25 cellular contexts compared by ENCODE assay signal in the genomic region with DNA sequence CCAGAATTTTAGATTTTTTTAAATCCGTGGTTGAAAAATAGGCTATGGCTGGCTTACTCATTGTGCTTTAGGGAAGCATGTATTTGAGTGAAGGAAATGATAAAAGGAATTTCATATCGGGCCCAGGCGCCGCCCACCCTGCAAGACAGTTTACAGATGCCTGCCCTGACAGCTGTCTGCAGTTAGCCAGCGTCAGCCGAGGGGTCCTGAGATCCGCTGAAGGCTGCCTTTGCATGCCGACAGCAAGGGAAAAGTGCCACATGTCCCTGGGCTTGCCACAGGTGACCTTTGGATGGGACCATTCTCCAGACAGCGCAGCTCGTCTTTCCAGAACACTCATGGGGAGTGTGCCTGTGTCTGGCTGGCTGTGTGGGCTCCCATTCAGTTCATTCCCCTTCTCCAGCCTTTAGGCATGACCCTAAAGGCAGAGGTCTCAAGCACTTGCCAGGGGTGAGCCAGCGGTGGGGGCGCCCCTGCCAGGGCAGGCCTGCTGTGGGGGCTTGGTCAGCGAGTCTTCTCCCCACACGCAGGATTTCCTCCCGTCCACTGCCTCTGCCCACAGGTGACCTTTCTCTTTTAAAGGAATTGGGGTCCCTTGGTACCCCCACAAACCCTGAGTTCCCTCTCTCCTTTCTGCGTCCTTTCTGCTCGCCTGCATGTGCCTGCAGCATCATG. TPM values are rescaled to one million over a fixed set of nuclear protein-coding genes. Genes with fewer than 3 reads are reported as not detected.
A peak's percentile ranks its signal among the peaks of the same experiment; 100 is the strongest.
DNase-seq lines count a peak whose midpoint lies in the region; ATAC-seq and TF ChIP-seq lines count a peak whose summit lies in the region.
"Had no signal": no experiment of that assay in that cellular context is flagged by ENCODE, and none has a peak within 500 bp of the region (broad histone marks: within the 10 kb centered on the region; RNA-seq: fewer than 3 reads in every experiment).

No MANE protein-coding gene starts in this region.

- H3K36me3 Mint-ChIP-seq in WTC11: no peaks in the 10 kb centered on the region
- H3K36me3 Mint-ChIP-seq in activated naive CD8-positive, alpha-beta T cell treated with anti-CD3 and anti-CD28 coated beads, Interleukin-2, amount 50 U/mL, for 24 hours (ENCODE audit: low read depth): peaks cover 26% of the 10 kb centered on the region

- POLR2A ChIA-PET in WTC11 (lab: Charles Lee): no interaction called here

- no peaks in the 10 kb centered on the region for H3K9me3 ChIP-seq in left ventricle myocardium inferior (replicated peaks)

- H3K27ac Mint-ChIP-seq in WTC11: peak overlapping the region; percentile 36; the same call in 1 of the 2 replicates
- no peak overlapping the region for H3K27ac Mint-ChIP-seq in activated naive CD8-positive, alpha-beta T cell treated with anti-CD3 and anti-CD28 coated beads, Interleukin-2, amount 50 U/mL, for 24 hours

- peaks cover 5% of the 10 kb centered on the region for H3K9me3 Mint-ChIP-seq in WTC11
- peaks cover 2% of the 10 kb centered on the region for H3K9me3 Mint-ChIP-seq in activated naive CD8-positive, alpha-beta T cell treated with anti-CD3 and anti-CD28 coated beads, Interleukin-2, amount 50 U/mL, for 24 hours
- H3K9me3 Mint-ChIP-seq: CD8-positive, alpha-beta memory T cell; IgD-negative memory B cell had no signal

- peaks cover 6% of the 10 kb centered on the region for H3K4me1 ChIP-seq in left ventricle myocardium inferior

- TF ChIP-seq CTCF in left ventricle myocardium inferior (IDR thresholded peaks at IDR 0.05; ENCODE audit: borderline replicate concordance): no peak
- no peak for TF ChIP-seq CTCF in WTC11 (IDR thresholded peaks at IDR 0.05)

- no peak overlapping the region for H3K4me3 Mint-ChIP-seq in WTC11
- no peak overlapping the region for H3K4me3 Mint-ChIP-seq in activated naive CD8-positive, alpha-beta T cell treated with anti-CD3 and anti-CD28 coated beads, Interleukin-2, amount 50 U/mL, for 24 hours
- H3K4me3 Mint-ChIP-seq: CD14-positive monocyte; CD8-positive, alpha-beta memory T cell; IgD-negative memory B cell had no signal

- H3K27me3 Mint-ChIP-seq in WTC11 (ENCODE audit: low read depth): no peaks in the 10 kb centered on the region
- H3K27me3 Mint-ChIP-seq in activated naive CD8-positive, alpha-beta T cell treated with anti-CD3 and anti-CD28 coated beads, Interleukin-2, amount 50 U/mL, for 24 hours: no peaks in the 10 kb centered on the region
- H3K27me3 Mint-ChIP-seq: CD8-positive, alpha-beta memory T cell; IgD-negative memory B cell had no signal

- H3K4me3 ChIP-seq in left ventricle myocardium inferior: no peak overlapping the region
- H3K4me3 ChIP-seq: GM12878, SK-N-MC had no signal

- no peak overlapping the region for H3K27ac ChIP-seq in left ventricle myocardium inferior (replicated peaks)
- H3K27ac ChIP-seq: HL-60, KMS-11, SK-N-MC had no signal

- intact Hi-C loops in Right ventricle myocardium inferior (cut with DNase I): no loop called here
- intact Hi-C loops in left ventricle myocardium inferior (cut with micrococcal nuclease): no loop called here

- H3K27me3 ChIP-seq in left ventricle myocardium inferior (ENCODE audit: low read depth): no peaks in the 10 kb centered on the region

- ATAC-seq in Right ventricle myocardium inferior: no peak
- no peak for ATAC-seq in WTC11
- peak; percentile 8 for ATAC-seq in left lobe of liver
- ATAC-seq in activated naive CD8-positive, alpha-beta T cell treated with anti-CD3 and anti-CD28 coated beads, Interleukin-2, amount 50 U/mL, for 24 hours: no peak
- ATAC-seq in HG03520 (IDR thresholded peaks at IDR 0.05; ENCODE audit: unreplicated experiment): no peak
- ATAC-seq: GM12878, HCT116, Panc1 had no signal

- CTCF ChIA-PET in WTC11 (lab: Charles Lee): interaction anchor here (0.6 to 2.8 kb wide), 2 partner anchors 9 to 237 kb away, joined by 3 to 9 read pairs; no protein-coding TSS in a partner anchor

- H3K4me1 Mint-ChIP-seq in WTC11: no peaks in the 10 kb centered on the region
- H3K4me1 Mint-ChIP-seq in activated naive CD8-positive, alpha-beta T cell treated with anti-CD3 and anti-CD28 coated beads, Interleukin-2, amount 50 U/mL, for 24 hours: peaks cover 16% of the 10 kb centered on the region
- H3K4me1 Mint-ChIP-seq: CD14-positive monocyte had no signal

- peaks cover 33% of the 10 kb centered on the region for H3K36me3 ChIP-seq in left ventricle myocardium inferior

- DNase-seq in Right ventricle myocardium inferior (ENCODE audit: missing footprints) (peak; percentile 11), left ventricle myocardium inferior (no peak), WTC11 (ENCODE audit: low spot score) (no peak), left lobe of liver (ENCODE audit: low spot score) (no peak), activated gamma-delta T cell (lab: John Stamatoyannopoulos, UW) (no peak)
- DNase-seq in activated naive CD8-positive, alpha-beta T cell treated with anti-CD3 and anti-CD28 coated beads, Interleukin-2, amount 50 U/mL, for 24 hours: no peak
- DNase-seq: CD8-positive, alpha-beta memory T cell; DMS 273 treated with DMSO at 0.1 percent for 48 hours; DMS79; EL; GDM1; MM.1S; NCI-H2081; NCI-H2227 treated with DMSO at 0.1 percent for 48 hours; NCI-H69; SHP77 treated with DMSO at 0.1 percent for 48 hours had no signal

TF ChIP-seq in WTC11, 78 proteins besides CTCF, POLR2A, EP300 and RAD21 (continues in another document):
- no peak for TF ChIP-seq JAZF1 (CRISPR knock-in tag; IDR thresholded peaks at IDR 0.05)
- TF ChIP-seq ETV6 (CRISPR knock-in tag; IDR thresholded peaks at IDR 0.05): no peak
- no peak for TF ChIP-seq FOXP1 (CRISPR knock-in tag; IDR thresholded peaks at IDR 0.05; ENCODE audit: borderline replicate concordance)
- TF ChIP-seq, protein P1, sequence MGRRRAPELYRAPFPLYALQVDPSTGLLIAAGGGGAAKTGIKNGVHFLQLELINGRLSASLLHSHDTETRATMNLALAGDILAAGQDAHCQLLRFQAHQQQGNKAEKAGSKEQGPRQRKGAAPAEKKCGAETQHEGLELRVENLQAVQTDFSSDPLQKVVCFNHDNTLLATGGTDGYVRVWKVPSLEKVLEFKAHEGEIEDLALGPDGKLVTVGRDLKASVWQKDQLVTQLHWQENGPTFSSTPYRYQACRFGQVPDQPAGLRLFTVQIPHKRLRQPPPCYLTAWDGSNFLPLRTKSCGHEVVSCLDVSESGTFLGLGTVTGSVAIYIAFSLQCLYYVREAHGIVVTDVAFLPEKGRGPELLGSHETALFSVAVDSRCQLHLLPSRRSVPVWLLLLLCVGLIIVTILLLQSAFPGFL (CRISPR knock-in tag; IDR thresholded peaks at IDR 0.05; ENCODE audit: borderline replicate concordance): no peak
- TF ChIP-seq CBFB (CRISPR knock-in tag; IDR thresholded peaks at IDR 0.05; ENCODE audit: low read depth): no peak
- TF ChIP-seq ZNF232 (CRISPR knock-in tag; IDR thresholded peaks at IDR 0.05): no peak
- no peak for TF ChIP-seq FOXK1 (CRISPR knock-in tag; IDR thresholded peaks at IDR 0.05)
- TF ChIP-seq, protein P2, sequence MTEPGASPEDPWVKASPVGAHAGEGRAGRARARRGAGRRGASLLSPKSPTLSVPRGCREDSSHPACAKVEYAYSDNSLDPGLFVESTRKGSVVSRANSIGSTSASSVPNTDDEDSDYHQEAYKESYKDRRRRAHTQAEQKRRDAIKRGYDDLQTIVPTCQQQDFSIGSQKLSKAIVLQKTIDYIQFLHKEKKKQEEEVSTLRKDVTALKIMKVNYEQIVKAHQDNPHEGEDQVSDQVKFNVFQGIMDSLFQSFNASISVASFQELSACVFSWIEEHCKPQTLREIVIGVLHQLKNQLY (CRISPR knock-in tag; IDR thresholded peaks at IDR 0.05): no peak
- no peak for TF ChIP-seq MYBL2 (CRISPR knock-in tag; IDR thresholded peaks at IDR 0.05)
- TF ChIP-seq, protein P3, sequence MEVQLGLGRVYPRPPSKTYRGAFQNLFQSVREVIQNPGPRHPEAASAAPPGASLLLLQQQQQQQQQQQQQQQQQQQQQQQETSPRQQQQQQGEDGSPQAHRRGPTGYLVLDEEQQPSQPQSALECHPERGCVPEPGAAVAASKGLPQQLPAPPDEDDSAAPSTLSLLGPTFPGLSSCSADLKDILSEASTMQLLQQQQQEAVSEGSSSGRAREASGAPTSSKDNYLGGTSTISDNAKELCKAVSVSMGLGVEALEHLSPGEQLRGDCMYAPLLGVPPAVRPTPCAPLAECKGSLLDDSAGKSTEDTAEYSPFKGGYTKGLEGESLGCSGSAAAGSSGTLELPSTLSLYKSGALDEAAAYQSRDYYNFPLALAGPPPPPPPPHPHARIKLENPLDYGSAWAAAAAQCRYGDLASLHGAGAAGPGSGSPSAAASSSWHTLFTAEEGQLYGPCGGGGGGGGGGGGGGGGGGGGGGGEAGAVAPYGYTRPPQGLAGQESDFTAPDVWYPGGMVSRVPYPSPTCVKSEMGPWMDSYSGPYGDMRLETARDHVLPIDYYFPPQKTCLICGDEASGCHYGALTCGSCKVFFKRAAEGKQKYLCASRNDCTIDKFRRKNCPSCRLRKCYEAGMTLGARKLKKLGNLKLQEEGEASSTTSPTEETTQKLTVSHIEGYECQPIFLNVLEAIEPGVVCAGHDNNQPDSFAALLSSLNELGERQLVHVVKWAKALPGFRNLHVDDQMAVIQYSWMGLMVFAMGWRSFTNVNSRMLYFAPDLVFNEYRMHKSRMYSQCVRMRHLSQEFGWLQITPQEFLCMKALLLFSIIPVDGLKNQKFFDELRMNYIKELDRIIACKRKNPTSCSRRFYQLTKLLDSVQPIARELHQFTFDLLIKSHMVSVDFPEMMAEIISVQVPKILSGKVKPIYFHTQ (CRISPR knock-in tag; IDR thresholded peaks at IDR 0.05): no peak
- TF ChIP-seq KAT7 (CRISPR knock-in tag; IDR thresholded peaks at IDR 0.05; ENCODE audit: borderline replicate concordance): no peak
- TF ChIP-seq RELA (CRISPR knock-in tag; IDR thresholded peaks at IDR 0.05; ENCODE audit: borderline replicate concordance): no peak
- TF ChIP-seq, protein P4, sequence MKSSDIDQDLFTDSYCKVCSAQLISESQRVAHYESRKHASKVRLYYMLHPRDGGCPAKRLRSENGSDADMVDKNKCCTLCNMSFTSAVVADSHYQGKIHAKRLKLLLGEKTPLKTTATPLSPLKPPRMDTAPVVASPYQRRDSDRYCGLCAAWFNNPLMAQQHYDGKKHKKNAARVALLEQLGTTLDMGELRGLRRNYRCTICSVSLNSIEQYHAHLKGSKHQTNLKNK (CRISPR knock-in tag; IDR thresholded peaks at IDR 0.05): no peak
- no peak for TF ChIP-seq ZNF317 (CRISPR knock-in tag; IDR thresholded peaks at IDR 0.05; ENCODE audit: borderline replicate concordance, low read depth)
- TF ChIP-seq NR3C1 (CRISPR knock-in tag; conservative IDR thresholded peaks at IDR 0.05; ENCODE audit: low read depth): no peak
- TF ChIP-seq NR2C2 (CRISPR knock-in tag; IDR thresholded peaks at IDR 0.05): no peak

RNA-seq across cellular contexts. Expression of a gene that starts 46.1 kb away (rescaled TPM):
- total RNA-seq in Right ventricle myocardium inferior: 20.3 TPM
- total RNA-seq in left ventricle myocardium inferior: 21.4 TPM
- 29.3 to 34.5 TPM (median 29.7 TPM) in 3 replicates for total RNA-seq in WTC11 (2021)
- 21.2 TPM for total RNA-seq in left lobe of liver
